Comparison of ENCODE assay signal across 10 cellular contexts in genomic region chr1:177243773-177244172, GRCh38.
"Had no signal": no experiment of that assay in that cellular context is flagged by ENCODE, and none has a peak within 500 bp of the region (broad histone marks: within the 10 kb centered on the region; RNA-seq: fewer than 3 reads in every experiment).

No MANE protein-coding gene starts in this region.

- ATAC-seq: GM23338, HCT116 had no signal

- H3K9me3 ChIP-seq: HAP-1 had no signal

- H2AFZ ChIP-seq: GM23248, GM23338 had no signal

- H3K9me3 Mint-ChIP-seq: GM23338 had no signal

- DNase-seq: GM23248, GOT3, H7, HCEC 1CT, HFFc6 had no signal

- FAIRE-seq: H1, H54 had no signal

- H3K9ac ChIP-seq: GM23248 had no signal

- H3K36me3 ChIP-seq: HAP-1 had no signal

- H3K27ac Mint-ChIP-seq: GM23338, HFFc6 had no signal

- H3K27ac ChIP-seq: GM23248 had no signal

- H3K4me1 ChIP-seq: HAP-1 had no signal

- H3K4me2 ChIP-seq: GM23338 had no signal

- H3K4me3 Mint-ChIP-seq: GM23338, HFFc6 had no signal

- H3K4me3 ChIP-seq: GM23248, GM23338, HAP-1 had no signal
